Comparison of ENCODE assay signal across 2 cellular contexts in genomic region chr12:107379142-107379851, GRCh38.
A peak's percentile ranks its signal among the peaks of the same experiment; 100 is the strongest.
TF ChIP-seq lines count a peak whose summit lies in the region.

No MANE protein-coding gene starts in this region.

TF ChIP-seq in HCT116, 20 proteins besides CTCF, POLR2A, EP300 and RAD21:
- TF ChIP-seq SIN3A (IDR thresholded peaks at IDR 0.05; ENCODE audit: low read depth) (peak; percentile 50; the same call in 1 of the 2 replicates), JUND (IDR thresholded peaks at IDR 0.05) (peak; percentile 55; the same call in 1 of the 2 replicates), SP1 (IDR thresholded peaks at IDR 0.05; ENCODE audit: low read depth) (peak; percentile 60; the same call in 1 of the 2 replicates), CBX3 (IDR thresholded peaks at IDR 0.05; ENCODE audit: low read depth) (peak; percentile 70; the same call in 1 of the 2 replicates), FOSL1 (IDR thresholded peaks at IDR 0.05; ENCODE audit: low read depth) (peak; percentile 71)
TF ChIP-seq in HCT116: peak in this region for 5; not testable (repeated sequence) for 15.

TF ChIP-seq in HepG2, 621 proteins besides CTCF, POLR2A, EP300 and RAD21:
- 0 out of 2 replicates have a peak, but pooled peaks have one; percentile 14 for TF ChIP-seq FOSL2 (CRISPR knock-in tag; IDR thresholded peaks at IDR 0.05)
TF ChIP-seq in HepG2: peak in this region for 1; not testable (repeated sequence) for 620.
